In genomic region chr12:47837190-47838171, GRCh38 we compare ENCODE assay signal across 8 cellular contexts. TPM values are rescaled to one million over a fixed set of nuclear protein-coding genes. Genes with fewer than 3 reads are reported as not detected.
DNase-seq lines count a peak whose midpoint lies in the region; ATAC-seq and TF ChIP-seq lines count a peak whose summit lies in the region.

No MANE protein-coding gene starts in this region.

- H3K36me3 ChIP-seq in WERI-Rb-1, result no peaks in the 10 kb centered on the region

- peak; percentile 62 for DNase-seq in A172 (ENCODE audit: low spot score)
- peak; percentile 68 for DNase-seq in GM13976 (ENCODE audit: low spot score)
- DNase-seq in NCI-H2029 treated with DMSO at 0.1 percent for 48 hours (lab: John Stamatoyannopoulos, UW), result peak; percentile 33
- DNase-seq in WERI-Rb-1, result peak; percentile 59
- DNase-seq in central memory CD8-positive, alpha-beta T cell (ENCODE audit: low spot score in 2 of 2), result peak; percentile 40 to 53
- peak; percentile 79 for DNase-seq in kidney tubule cell (ENCODE audit: low spot score)
- peak; percentile 48 to 50 for DNase-seq in stimulated activated CD8-positive, alpha-beta memory T cell treated with anti-CD3 and anti-CD28 coated beads, Interleukin-2, amount 100 ng/mL, for 1 hour (ENCODE audit: low read depth in 2 of 2)

- H3K27ac Mint-ChIP-seq in central memory CD8-positive, alpha-beta T cell (ENCODE audit: low read depth), result peak overlapping the region; percentile 35

- ATAC-seq in central memory CD8-positive, alpha-beta T cell (replicated peaks; ENCODE audit: extremely low read depth, poor library complexity, severe bottlenecking), result peak; percentile 29
- ATAC-seq in GM19324 (IDR thresholded peaks at IDR 0.05; ENCODE audit: low FRiP score, unreplicated experiment), result no peak

- peaks cover 31% of the 10 kb centered on the region for H3K4me1 Mint-ChIP-seq in central memory CD8-positive, alpha-beta T cell

- no peaks in the 10 kb centered on the region for H3K9me3 ChIP-seq in WERI-Rb-1 (ENCODE audit: severe bottlenecking)

- no peak overlapping the region for H3K4me3 ChIP-seq in WERI-Rb-1 (ENCODE audit: low read depth, low read length)

- no peaks in the 10 kb centered on the region for H3K27me3 Mint-ChIP-seq in central memory CD8-positive, alpha-beta T cell

- no peak overlapping the region for H3K27ac ChIP-seq in WERI-Rb-1

- H3K27me3 ChIP-seq in WERI-Rb-1 (ENCODE audit: insufficient read depth, low read depth, severe bottlenecking), result no peaks in the 10 kb centered on the region

- H3K4me3 Mint-ChIP-seq in central memory CD8-positive, alpha-beta T cell, result no peak overlapping the region

- H3K9me3 Mint-ChIP-seq in central memory CD8-positive, alpha-beta T cell, result no peaks in the 10 kb centered on the region

- TF ChIP-seq CTCF in GM13976 (IDR thresholded peaks at IDR 0.05; ENCODE audit: borderline replicate concordance, control extremely low read depth, extremely low read depth, insufficient read depth, missing control alignments) (peak; percentile 90), WERI-Rb-1 (IDR thresholded peaks at IDR 0.05; ENCODE audit: low read depth, low read length) (peak; percentile 70)

- in situ Hi-C loops in GM13976 (cut with MboI; ENCODE audit: low sequenced_read_pairs, unreplicated experiment), result loop anchor here (10.0 kb wide), 1 partner anchor 103 kb away; no protein-coding TSS in a partner anchor

- peaks cover 3% of the 10 kb centered on the region for H3K36me3 Mint-ChIP-seq in central memory CD8-positive, alpha-beta T cell (ENCODE audit: insufficient read depth)

RNA-seq across cellular contexts. Expression of gene HDAC7, which starts 17.8 kb away (rescaled TPM):
- total RNA-seq in A172 (2014; rRNA removed; shearing (Covaris generic)), result 24.4 and 29.4 TPM in 2 replicates
